In genomic region chr7:106471021-106471420, GRCh38 we compare ENCODE assay signal across 1 cellular context.
TF ChIP-seq lines count a peak whose summit lies in the region.

No MANE protein-coding gene starts in this region.

TF ChIP-seq in GM23338, 12 proteins besides CTCF, POLR2A, EP300 and RAD21 (continued from another document):
- TF ChIP-seq ZNF462 (CRISPR knock-in tag; IDR thresholded peaks at IDR 0.05) (no peak), STAT1 (IDR thresholded peaks at IDR 0.05; ENCODE audit: unreplicated experiment) (no peak), REST (IDR thresholded peaks at IDR 0.05; ENCODE audit: unreplicated experiment) (no peak), NANOG (IDR thresholded peaks at IDR 0.05; ENCODE audit: borderline replicate concordance) (no peak), CREB1 (CRISPR knock-in tag; IDR thresholded peaks at IDR 0.05; ENCODE audit: low read depth) (no peak)
